8 cellular contexts compared by ENCODE assay signal in genomic region chr11:60913793-60914619, GRCh38.
DNase-seq lines count a peak whose midpoint lies in the region; ATAC-seq and FAIRE-seq lines count a peak whose summit lies in the region.

TMEM109 (plus strand) TSS chr11:60914158; CDS start chr11:60919694, 5,536 bp downstream.

- peak; percentile 96 for DNase-seq in AG08395 (ENCODE audit: low spot score)
- DNase-seq in NCI-H446 (lab: John Stamatoyannopoulos, UW): peak; percentile 90 to 93
- peak; percentile 77 for DNase-seq in activated CD4-positive, CD25-positive, alpha-beta regulatory T cell treated with anti-CD3 and anti-CD28 coated beads, Interleukin-2, amount 50 U/mL, for 16 hours (ENCODE audit: low read depth, low spot score)
- DNase-seq in central memory CD4-positive, alpha-beta T cell: peak; percentile 90
- peak; percentile 79 to 83 for DNase-seq in stimulated activated CD4-positive, alpha-beta T cell treated with anti-CD3 and anti-CD28 coated beads, Interleukin-12 subunit alpha, Interleukin-12 subunit beta, amount 100 ng/mL, for 24 hours (ENCODE audit: low read depth in 2 of 2)

- ATAC-seq in GM18909 (IDR thresholded peaks at IDR 0.05; ENCODE audit: poor library complexity, unreplicated experiment) (peak; percentile 40), HG03280 (IDR thresholded peaks at IDR 0.05; ENCODE audit: unreplicated experiment) (peak; percentile 45)

- FAIRE-seq in islet of Langerhans (lab: Jason Lieb, UNC): peak; percentile 49

Comparison
In these comparisons a context has a peak if more than half of its experiments do, and no peak if none do; other contexts are left out.
1. Peak in every context shown above with its lines: DNase-seq and ATAC-seq.